ENCODE assay signal across 8 cellular contexts in the genomic region with DNA sequence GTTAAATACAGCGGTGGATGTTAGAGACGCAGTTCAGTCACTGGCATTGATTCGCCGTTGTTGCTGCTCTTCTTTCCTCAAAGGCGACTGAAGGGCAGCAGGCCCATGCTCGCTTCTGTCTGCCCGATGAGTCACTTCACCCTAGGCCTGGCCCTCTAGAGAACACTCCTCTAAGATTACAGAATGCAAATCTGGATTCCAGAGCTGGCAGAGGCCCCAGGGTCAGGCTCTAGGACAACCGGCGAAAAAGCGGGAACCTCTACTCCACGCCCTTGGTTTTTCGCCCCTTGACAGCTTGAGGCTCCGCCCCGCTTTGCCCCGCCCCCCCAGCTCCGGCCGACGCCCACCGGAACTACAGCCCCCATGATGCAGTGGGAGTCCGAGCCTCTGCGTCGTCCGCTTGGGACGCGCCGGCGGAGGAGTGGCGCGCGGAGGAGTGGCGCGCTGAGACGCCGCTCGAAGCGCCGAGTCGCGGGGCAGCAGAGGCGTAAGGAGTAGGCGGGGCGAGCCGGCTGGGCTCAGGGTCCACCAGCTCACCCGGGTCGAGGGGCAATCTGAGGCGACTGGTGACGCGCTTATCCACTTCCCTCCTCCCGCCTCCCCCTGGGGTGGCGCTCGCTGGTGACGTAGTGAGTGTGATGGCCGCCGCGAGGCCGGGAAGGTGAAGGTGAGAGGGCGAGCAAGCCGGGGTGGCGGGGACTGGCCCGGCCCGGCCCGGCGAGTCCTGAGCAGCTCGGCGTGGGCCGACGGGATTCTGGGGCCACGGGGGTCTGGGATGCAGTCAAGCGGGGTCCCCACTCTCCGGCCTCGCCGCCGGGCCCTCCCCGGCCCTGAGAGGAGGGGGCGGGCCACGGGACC. TPM values are rescaled to one million over a fixed set of nuclear protein-coding genes. Genes with fewer than 3 reads are reported as not detected.
DNase-seq lines count a peak whose midpoint lies in the region; ATAC-seq, FAIRE-seq and TF ChIP-seq lines count a peak whose summit lies in the region.

TSS of gene MFN2 (plus strand) at position 627 of the 858 bp plus-strand sequence. CDS start 8,725 bp downstream, outside the sequence.

- H3K9me1 ChIP-seq in keratinocyte (ENCODE audit: control insufficient read depth, extremely low read depth, insufficient read depth, low read length) = peaks cover 5% of the 10 kb centered on the region

- peaks cover 39% of the 10 kb centered on the region for H3K4me1 ChIP-seq in keratinocyte (ENCODE audit: control insufficient read depth, extremely low read depth, insufficient read depth, low read length)

- no peaks in the 10 kb centered on the region for H3K27me3 ChIP-seq in keratinocyte (ENCODE audit: control insufficient read depth, extremely low read depth, insufficient read depth, low read length)

- H3K27ac ChIP-seq in keratinocyte (ENCODE audit: control insufficient read depth, insufficient read depth, low read length) = peak within 1 kb of the TSS; percentile 91

- H4K20me1 ChIP-seq in keratinocyte (ENCODE audit: control insufficient read depth, extremely low read depth, insufficient read depth, low read length) = peaks cover 17% of the 10 kb centered on the region

- H3K9me3 ChIP-seq in keratinocyte (ENCODE audit: control insufficient read depth, low read depth, low read length) = no peaks in the 10 kb centered on the region

- peak; percentile 82 for FAIRE-seq in keratinocyte (lab: Jason Lieb, UNC)

- TF ChIP-seq CTCF in AG10803 (conservative IDR thresholded peaks at IDR 0.05; ENCODE audit: low read length) (no peak), keratinocyte (optimal IDR thresholded peaks at IDR 0.05 in 1 of 3, IDR thresholded peaks at IDR 0.05 in 1 of 3, conservative IDR thresholded peaks at IDR 0.05 in 1 of 3; ENCODE audit: extremely low read depth in 1 of 3, insufficient read depth in 2 of 3, low read length in 3 of 3) (peak in 1 of 3 experiments; percentile 0)

- peaks cover 18 to 29% of the 10 kb centered on the region in 2 experiments for H3K36me3 ChIP-seq in keratinocyte (ENCODE audit: control insufficient read depth in 2 of 2, extremely low read depth in 1 of 2, insufficient read depth in 2 of 2, low read length in 2 of 2)

- DNase-seq in AG10803 (ENCODE audit: low read depth) = peak; percentile 95
- peak; percentile 92 for DNase-seq in NCI-H460 (ENCODE audit: extremely low read depth, low read depth)
- peak; percentile 90 for DNase-seq in activated CD4-positive, CD25-positive, alpha-beta regulatory T cell treated with anti-CD3 and anti-CD28 coated beads, Interleukin-2, amount 50 U/mL, for 72 hours
- DNase-seq in cerebellar nuclear complex (lab: John Stamatoyannopoulos, UW) = peak; percentile 73 to 88
- peak; percentile 72 for DNase-seq in keratinocyte (ENCODE audit: low read depth, low spot score)
- DNase-seq in stimulated activated CD4-positive, alpha-beta T cell treated with anti-CD3 and anti-CD28 coated beads, Interleukin-15, amount 100 ng/mL, for 1 hour (ENCODE audit: low read depth in 1 of 2, low spot score in 1 of 2) = peak; percentile 79 to 85

- H2AFZ ChIP-seq in keratinocyte (ENCODE audit: control insufficient read depth, low read length) = peak within 1 kb of the TSS; percentile 83

- H3K79me2 ChIP-seq in keratinocyte (ENCODE audit: control insufficient read depth, insufficient read depth, low read length) = peaks cover 38% of the 10 kb centered on the region

- ATAC-seq in GM19043 (IDR thresholded peaks at IDR 0.05; ENCODE audit: low read depth, unreplicated experiment) (peak; percentile 87), HG03378 (IDR thresholded peaks at IDR 0.05; ENCODE audit: unreplicated experiment) (peak; percentile 67)

- peak within 1 kb of the TSS; percentile 96 for H3K9ac ChIP-seq in keratinocyte (ENCODE audit: control insufficient read depth, extremely low read depth, insufficient read depth, low read length)

- peak within 1 kb of the TSS; percentile 88 for H3K4me2 ChIP-seq in keratinocyte (ENCODE audit: control insufficient read depth, extremely low read depth, insufficient read depth, low read depth, low read length)

- peak within 1 kb of the TSS; percentile 94 for H3K4me3 ChIP-seq in AG10803 (ENCODE audit: low read length)
- peak within 1 kb of the TSS; percentile 83 to 92 (median 91) for H3K4me3 ChIP-seq in keratinocyte (ENCODE audit: control insufficient read depth in 2 of 3, extremely low read depth in 1 of 3, insufficient read depth in 2 of 3, low read depth in 1 of 3, low read length in 3 of 3)

- dilution Hi-C loops in keratinocyte (cut with MboI; ENCODE audit: extremely low pct_ligation_motif_present, low sequenced_read_pairs) = no loop called here

RNA-seq across cellular contexts. Expression of gene MFN2, which starts in this region (rescaled TPM):
- total RNA-seq in NCI-H460 (2014; rRNA removed; shearing (Covaris generic)) = 29.8 and 32.0 TPM in 2 replicates
- polyA plus RNA-seq in NCI-H460 (2014; cell fraction: nucleus; rRNA removed) = 51.5 and 61.4 TPM in 2 replicates
- polyA plus RNA-seq in keratinocyte = 85.4 to 102 TPM (median 94.3 TPM) in 3 replicates
- 44.3 TPM for polyA plus RNA-seq in keratinocyte (2011; ENCODE audit: low read depth)
- polyA plus RNA-seq in keratinocyte (2011; cell fraction: cytosol; rRNA removed) = 69.6 and 77.6 TPM in 2 replicates
- 125 and 133 TPM in 2 replicates for polyA plus RNA-seq in keratinocyte (2011; cell fraction: nucleus; rRNA removed)
- 60.7 and 121 TPM in 2 replicates for polyA plus RNA-seq in keratinocyte (2012; ENCODE audit: low replicate concordance)
- 118 to 135 TPM (median 122 TPM) in 3 replicates for polyA minus RNA-seq in keratinocyte
- 69.6 TPM for polyA minus RNA-seq in keratinocyte (2011; cell fraction: cytosol; rRNA and poly(A)+ RNA removed)
- 60.4 and 91.8 TPM in 2 replicates for polyA minus RNA-seq in keratinocyte (2011; cell fraction: nucleus; rRNA and poly(A)+ RNA removed)

Comparison
In these comparisons a context has a peak if more than half of its experiments do, and no peak if none do; other contexts are left out.
1. Peak in every context shown above with its lines: DNase-seq, ATAC-seq, H3K4me3 ChIP-seq and H3K27ac ChIP-seq.